Comparison of ENCODE assay signal across 19 cellular contexts in genomic region chr12:19139795-19140194, GRCh38.
"Had no signal": no experiment of that assay in that cellular context is flagged by ENCODE, and none has a peak within 500 bp of the region (broad histone marks: within the 10 kb centered on the region; RNA-seq: fewer than 3 reads in every experiment).

No MANE protein-coding gene starts in this region.

- DNase-seq: activated CD4-positive, alpha-beta memory T cell treated with anti-CD3 and anti-CD28 coated beads, Interleukin-2, amount 10 ng/mL, durations not matched to agents 7 days and 5 days; activated CD4-positive, alpha-beta T cell treated with anti-CD3 and anti-CD28 coated beads for 36 hours; activated gamma-delta T cell; activated T-cell treated with anti-CD3 and anti-CD28 coated beads, Interleukin-2, amount 50 U/mL, for 4 hours; amniotic stem cell; body of pancreas; effector CD8-positive, alpha-beta T cell; heart right ventricle; left cardiac atrium; naive thymus-derived CD8-positive, alpha-beta T cell; occipital lobe; stimulated activated CD4-positive, alpha-beta T cell treated with anti-CD3 and anti-CD28 coated beads, Interleukin-12 subunit alpha, Interleukin-12 subunit beta, amount 100 ng/mL, for 4 hours; stimulated activated CD4-positive, alpha-beta T cell treated with anti-CD3 and anti-CD28 coated beads, Interleukin-2, amount 100 ng/mL, for 24 hours; stomach; testis; upper lobe of left lung; WERI-Rb-1 had no signal

- H3K27ac ChIP-seq: body of pancreas, prostate gland, stomach, testis, upper lobe of left lung, WERI-Rb-1 had no signal

- H3K36me3 ChIP-seq: prostate gland, upper lobe of left lung had no signal

- H3K4me1 ChIP-seq: prostate gland, testis had no signal

- H3K4me3 ChIP-seq: body of pancreas, heart right ventricle, prostate gland, stomach, testis, upper lobe of left lung had no signal

- H3K9me3 ChIP-seq: body of pancreas, heart right ventricle, prostate gland, stomach, testis, upper lobe of left lung had no signal

- ATAC-seq: activated CD4-positive, alpha-beta T cell treated with anti-CD3 and anti-CD28 coated beads for 36 hours; activated naive CD4-positive, alpha-beta T cell treated with anti-CD3 and anti-CD28 coated beads, Interleukin-2, amount 50 U/mL, for 72 hours; activated T-cell treated with anti-CD3 and anti-CD28 coated beads, Interleukin-2, amount 50 U/mL, for 4 hours; body of pancreas; naive thymus-derived CD8-positive, alpha-beta T cell had no signal

- H3K27me3 ChIP-seq: body of pancreas, heart right ventricle, stomach, testis, upper lobe of left lung had no signal
